1 cellular context compared by ENCODE assay signal in genomic region chr6:83442752-83443151, GRCh38.
TF ChIP-seq lines count a peak whose summit lies in the region.

No MANE protein-coding gene starts in this region.

TF ChIP-seq in K562, 482 proteins besides CTCF, POLR2A, EP300 and RAD21 (continued from another document and continues in another):
- TF ChIP-seq ATF2 (CRISPR knock-in tag; IDR thresholded peaks at IDR 0.05): no peak
- TF ChIP-seq NCOA2 (IDR thresholded peaks at IDR 0.05; ENCODE audit: partially characterized antibody in 2 of 2): peak in 1 of 2 experiments; percentile 37
- TF ChIP-seq ZBTB17 (CRISPR knock-in tag; IDR thresholded peaks at IDR 0.05): no peak
- no peak for TF ChIP-seq ZNF121 (CRISPR knock-in tag; conservative IDR thresholded peaks at IDR 0.05)
- TF ChIP-seq RCOR1 (IDR thresholded peaks at IDR 0.05; ENCODE audit: borderline replicate concordance in 1 of 2, low read depth in 2 of 2, low read length in 2 of 2): peak; percentile 88 to 97
- peak; percentile 93 for TF ChIP-seq TEAD4 (IDR thresholded peaks at IDR 0.05; ENCODE audit: low read length)
- TF ChIP-seq TEAD4 (CRISPR knock-in tag; IDR thresholded peaks at IDR 0.05; ENCODE audit: borderline replicate concordance): no peak
- peak in 1 of 2 experiments; percentile 96; a peak in 2 of 4 replicates for TF ChIP-seq HDAC1 (IDR thresholded peaks at IDR 0.05)
- TF ChIP-seq CBFA2T2 (conservative IDR thresholded peaks at IDR 0.05): peak; percentile 91
- TF ChIP-seq SFPQ (IDR thresholded peaks at IDR 0.05; ENCODE audit: low read depth, low read length): no peak
- TF ChIP-seq PHB2 (IDR thresholded peaks at IDR 0.05; ENCODE audit: low read depth): peak; percentile 53; the same call in 1 of the 2 replicates
- no peak for TF ChIP-seq ID3 (CRISPR knock-in tag; IDR thresholded peaks at IDR 0.05)
- peak; percentile 82 for TF ChIP-seq ID3 (tag; IDR thresholded peaks at IDR 0.05)
- TF ChIP-seq MTA3 (IDR thresholded peaks at IDR 0.05; ENCODE audit: borderline replicate concordance): peak; percentile 64; the same call in 1 of the 2 replicates
- TF ChIP-seq ETV6 (IDR thresholded peaks at IDR 0.05; ENCODE audit: borderline replicate concordance in 1 of 2, low read depth in 2 of 2, low read length in 1 of 2): 0 out of 4 replicates have a peak, but pooled peaks of 1 of the 2 experiments have one; percentile 53
- no peak for TF ChIP-seq ETV6 (CRISPR knock-in tag; IDR thresholded peaks at IDR 0.05; ENCODE audit: borderline replicate concordance)
- no peak for TF ChIP-seq ZHX1 (conservative IDR thresholded peaks at IDR 0.05; ENCODE audit: low read length)
- TF ChIP-seq ZNF277 (CRISPR knock-in tag; IDR thresholded peaks at IDR 0.05; ENCODE audit: borderline replicate concordance): no peak
- TF ChIP-seq SREBF2 (CRISPR knock-in tag; IDR thresholded peaks at IDR 0.05): no peak
- TF ChIP-seq ZNF668 (CRISPR knock-in tag; IDR thresholded peaks at IDR 0.05): no peak
- no peak for TF ChIP-seq ZNF699 (CRISPR knock-in tag; IDR thresholded peaks at IDR 0.05; ENCODE audit: insufficient replicate concordance)
- TF ChIP-seq SMARCB1 (IDR thresholded peaks at IDR 0.05; ENCODE audit: insufficient read length, low read depth): no peak
- TF ChIP-seq TCF7L2 (IDR thresholded peaks at IDR 0.05; ENCODE audit: low read depth, low read length): no peak
- no peak for TF ChIP-seq ZNF696 (CRISPR knock-in tag; conservative IDR thresholded peaks at IDR 0.05)
- no peak for TF ChIP-seq XRCC4 (IDR thresholded peaks at IDR 0.05; ENCODE audit: extremely low read depth, insufficient read depth, insufficient read length)
- peak; percentile 74 for TF ChIP-seq STAT5A (IDR thresholded peaks at IDR 0.05; ENCODE audit: borderline replicate concordance, low read length)
- no peak for TF ChIP-seq NFIX (CRISPR knock-in tag; IDR thresholded peaks at IDR 0.05; ENCODE audit: low read depth)
- peak; percentile 97 for TF ChIP-seq NFE2 (IDR thresholded peaks at IDR 0.05; ENCODE audit: low read depth)
- TF ChIP-seq FOSL1 (tag; conservative IDR thresholded peaks at IDR 0.05): peak; percentile 45; the same call in 1 of the 2 replicates
- peak; percentile 63; the same call in 1 of the 2 replicates for TF ChIP-seq JUND (IDR thresholded peaks at IDR 0.05; ENCODE audit: borderline replicate concordance, low read depth, low read length)
- TF ChIP-seq JUND (tag; IDR thresholded peaks at IDR 0.05; ENCODE audit: borderline replicate concordance, low read depth, low read length): no peak
- no peak for TF ChIP-seq KAT8 (IDR thresholded peaks at IDR 0.05; ENCODE audit: low read depth)
- TF ChIP-seq L3MBTL2 (IDR thresholded peaks at IDR 0.05): no peak
- TF ChIP-seq ZNF384 (IDR thresholded peaks at IDR 0.05; ENCODE audit: low read depth, low read length): no peak
- TF ChIP-seq ZNF239 (CRISPR knock-in tag; IDR thresholded peaks at IDR 0.05): no peak
- TF ChIP-seq GATAD2A (IDR thresholded peaks at IDR 0.05): no peak
- no peak for TF ChIP-seq TAF1 (IDR thresholded peaks at IDR 0.05; ENCODE audit: control insufficient read depth, extremely low read depth, insufficient read depth, low read length, severe bottlenecking)
- peak; percentile 81 for TF ChIP-seq SOX6 (IDR thresholded peaks at IDR 0.05)
- peak; percentile 91 for TF ChIP-seq TCF3 (CRISPR knock-in tag; IDR thresholded peaks at IDR 0.05)
- TF ChIP-seq SMARCC2 (IDR thresholded peaks at IDR 0.05; ENCODE audit: low read depth): peak; percentile 69; the same call in 1 of the 2 replicates
- peak; percentile 74 for TF ChIP-seq CTBP1 (IDR thresholded peaks at IDR 0.05; ENCODE audit: borderline replicate concordance)
- TF ChIP-seq YBX1 (IDR thresholded peaks at IDR 0.05): no peak
- TF ChIP-seq RUNX1 (IDR thresholded peaks at IDR 0.05; ENCODE audit: low read depth): peak; percentile 74; the same call in 1 of the 2 replicates
- TF ChIP-seq MAFF (IDR thresholded peaks at IDR 0.05; ENCODE audit: low read length): peak; percentile 80
- TF ChIP-seq ZKSCAN1 (IDR thresholded peaks at IDR 0.05; ENCODE audit: low read depth, low read length): no peak
- no peak for TF ChIP-seq ZNF449 (CRISPR knock-in tag; IDR thresholded peaks at IDR 0.05)
- no peak for TF ChIP-seq ZNF347 (CRISPR knock-in tag; IDR thresholded peaks at IDR 0.05; ENCODE audit: low read depth)
- TF ChIP-seq ZNF551 (CRISPR knock-in tag; IDR thresholded peaks at IDR 0.05): no peak
- peak; percentile 72 for TF ChIP-seq PML (IDR thresholded peaks at IDR 0.05; ENCODE audit: low read length)
- TF ChIP-seq ZNF583 (CRISPR knock-in tag; IDR thresholded peaks at IDR 0.05): no peak
- no peak for TF ChIP-seq ZFP91 (CRISPR knock-in tag; IDR thresholded peaks at IDR 0.05)
- peak; percentile 73 for TF ChIP-seq MTA2 (IDR thresholded peaks at IDR 0.05; ENCODE audit: low read depth)
- TF ChIP-seq UBTF (IDR thresholded peaks at IDR 0.05; ENCODE audit: borderline replicate concordance in 1 of 2, low read depth in 2 of 2, low read length in 2 of 2): no peak
- TF ChIP-seq HDAC6 (IDR thresholded peaks at IDR 0.05; ENCODE audit: low read depth, low read length): no peak
- peak in 1 of 2 experiments; percentile 88; a peak in 2 of 4 replicates for TF ChIP-seq MLLT1 (IDR thresholded peaks at IDR 0.05)
- TF ChIP-seq MECOM (CRISPR knock-in tag; IDR thresholded peaks at IDR 0.05): no peak
